1 cellular context compared by ENCODE assay signal in genomic region chr1:155136728-155137127, GRCh38.
TF ChIP-seq lines count a peak whose summit lies in the region.

No MANE protein-coding gene starts in this region.

TF ChIP-seq in liver, 16 proteins besides CTCF, POLR2A, EP300 and RAD21 (continued from another document):
- TF ChIP-seq, protein P1, sequence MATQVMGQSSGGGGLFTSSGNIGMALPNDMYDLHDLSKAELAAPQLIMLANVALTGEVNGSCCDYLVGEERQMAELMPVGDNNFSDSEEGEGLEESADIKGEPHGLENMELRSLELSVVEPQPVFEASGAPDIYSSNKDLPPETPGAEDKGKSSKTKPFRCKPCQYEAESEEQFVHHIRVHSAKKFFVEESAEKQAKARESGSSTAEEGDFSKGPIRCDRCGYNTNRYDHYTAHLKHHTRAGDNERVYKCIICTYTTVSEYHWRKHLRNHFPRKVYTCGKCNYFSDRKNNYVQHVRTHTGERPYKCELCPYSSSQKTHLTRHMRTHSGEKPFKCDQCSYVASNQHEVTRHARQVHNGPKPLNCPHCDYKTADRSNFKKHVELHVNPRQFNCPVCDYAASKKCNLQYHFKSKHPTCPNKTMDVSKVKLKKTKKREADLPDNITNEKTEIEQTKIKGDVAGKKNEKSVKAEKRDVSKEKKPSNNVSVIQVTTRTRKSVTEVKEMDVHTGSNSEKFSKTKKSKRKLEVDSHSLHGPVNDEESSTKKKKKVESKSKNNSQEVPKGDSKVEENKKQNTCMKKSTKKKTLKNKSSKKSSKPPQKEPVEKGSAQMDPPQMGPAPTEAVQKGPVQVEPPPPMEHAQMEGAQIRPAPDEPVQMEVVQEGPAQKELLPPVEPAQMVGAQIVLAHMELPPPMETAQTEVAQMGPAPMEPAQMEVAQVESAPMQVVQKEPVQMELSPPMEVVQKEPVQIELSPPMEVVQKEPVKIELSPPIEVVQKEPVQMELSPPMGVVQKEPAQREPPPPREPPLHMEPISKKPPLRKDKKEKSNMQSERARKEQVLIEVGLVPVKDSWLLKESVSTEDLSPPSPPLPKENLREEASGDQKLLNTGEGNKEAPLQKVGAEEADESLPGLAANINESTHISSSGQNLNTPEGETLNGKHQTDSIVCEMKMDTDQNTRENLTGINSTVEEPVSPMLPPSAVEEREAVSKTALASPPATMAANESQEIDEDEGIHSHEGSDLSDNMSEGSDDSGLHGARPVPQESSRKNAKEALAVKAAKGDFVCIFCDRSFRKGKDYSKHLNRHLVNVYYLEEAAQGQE (IDR thresholded peaks at IDR 0.05) = no peak
- TF ChIP-seq HNF4G (IDR thresholded peaks at IDR 0.05) (no peak), TAF1 (conservative IDR thresholded peaks at IDR 0.05) (no peak), NR2F2 (IDR thresholded peaks at IDR 0.05) (no peak), FOXA2 (IDR thresholded peaks at IDR 0.05) (no peak), GABPA (IDR thresholded peaks at IDR 0.05 in 1 of 2, conservative IDR thresholded peaks at IDR 0.05 in 1 of 2) (no peak)
